8 cellular contexts compared by ENCODE assay signal in the genomic region with DNA sequence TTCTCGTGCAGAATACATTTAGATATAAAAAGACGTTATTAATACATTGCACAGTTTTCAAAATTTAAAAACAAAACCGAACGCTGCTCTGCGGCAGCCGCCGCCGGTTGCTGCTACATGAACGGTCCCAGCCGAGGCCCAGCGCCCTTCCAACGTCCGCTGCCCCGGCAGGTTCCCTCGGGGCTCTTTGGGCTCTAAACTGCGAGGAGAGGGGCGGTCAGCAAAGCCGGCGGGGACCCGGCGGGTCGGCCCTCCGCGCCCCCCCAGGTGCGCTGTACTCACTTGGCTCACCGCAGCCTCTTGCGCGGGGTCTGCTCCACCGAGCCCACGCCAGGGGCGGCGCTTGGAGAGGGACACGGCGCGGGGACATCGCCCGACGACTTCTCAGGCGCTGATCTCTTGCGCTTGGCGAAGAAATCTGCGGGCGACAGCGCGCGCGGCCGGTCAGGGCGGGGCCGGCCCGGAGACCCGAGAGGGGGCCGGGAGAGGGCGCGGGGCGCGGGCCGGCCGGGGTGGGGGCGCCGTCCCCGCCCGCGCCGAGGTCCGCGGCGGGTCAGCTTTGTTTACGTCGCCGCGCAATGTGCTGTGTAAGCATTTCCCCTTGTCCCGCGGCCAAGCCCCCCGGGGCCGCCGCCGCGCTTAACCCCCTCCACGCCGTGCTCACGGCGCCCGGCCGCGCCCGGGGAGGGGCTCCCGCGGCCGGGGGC. TPM values are rescaled to one million over a fixed set of nuclear protein-coding genes. Genes with fewer than 3 reads are reported as not detected.
DNase-seq lines count a peak whose midpoint lies in the region; ATAC-seq and TF ChIP-seq lines count a peak whose summit lies in the region.

No MANE protein-coding gene starts in this region.

- peak overlapping the region; percentile 81 for H3K4me3 Mint-ChIP-seq in neural crest cell
- H3K4me3 Mint-ChIP-seq in activated T-helper 2 cell treated with anti-CD3 and anti-CD28 coated beads, Interferon-gamma antibody, Interleukin-2, Interleukin-4, amounts not matched to agents 10 μg/mL and 5 μg/mL and 100 μg/mL, durations not matched to agents 14 hours and 24 hours and 36 hours (ENCODE audit: low read depth) = no peak overlapping the region

- no peaks in the 10 kb centered on the region for H3K27me3 ChIP-seq in PC-9 (ENCODE audit: insufficient read depth, low read depth)
- H3K27me3 ChIP-seq in esophagus squamous epithelium = peaks cover 0 to 32% (median 0%) of the 10 kb centered on the region in 4 donors

- H3K27me3 Mint-ChIP-seq in neural crest cell (ENCODE audit: low read depth) = peaks cover 22% of the 10 kb centered on the region
- H3K27me3 Mint-ChIP-seq in activated T-helper 2 cell treated with anti-CD3 and anti-CD28 coated beads, Interferon-gamma antibody, Interleukin-2, Interleukin-4, amounts not matched to agents 10 μg/mL and 5 μg/mL and 100 μg/mL, durations not matched to agents 14 hours and 24 hours and 36 hours (ENCODE audit: low read depth) = peaks cover 33% of the 10 kb centered on the region

- peak; percentile 39 for DNase-seq in AG20443 (ENCODE audit: low spot score)
- no peak for DNase-seq in PC-9
- no peak for DNase-seq in esophagus squamous epithelium (lab: John Stamatoyannopoulos, UW)
- no peak for DNase-seq in neural crest cell (ENCODE audit: low read depth, low spot score)
- DNase-seq in NCI-H226 = no peak
- no peak for DNase-seq in activated T-helper 2 cell treated with anti-CD3 and anti-CD28 coated beads, Interferon-gamma antibody, Interleukin-2, Interleukin-4, amounts not matched to agents 10 μg/mL and 5 μg/mL and 100 μg/mL, durations not matched to agents 14 hours and 24 hours and 36 hours (ENCODE audit: low spot score)
- DNase-seq in superior temporal gyrus (ENCODE audit: extremely low spot score) = no peak

- H3K4me3 ChIP-seq in PC-9 = peak overlapping the region; percentile 21; the same call in 1 of the 2 replicates
- H3K4me3 ChIP-seq in esophagus squamous epithelium = peak overlapping the region; percentile 60 to 91 (median 74)

- no peak for TF ChIP-seq CTCF in PC-9 (conservative IDR thresholded peaks at IDR 0.05)
- no peak for TF ChIP-seq CTCF in esophagus squamous epithelium (IDR thresholded peaks at IDR 0.05)
- TF ChIP-seq CTCF in neural crest cell (conservative IDR thresholded peaks at IDR 0.05) = no peak

- H3K9me3 ChIP-seq in PC-9 (ENCODE audit: insufficient read depth, low read depth) = no peaks in the 10 kb centered on the region
- no peaks in the 10 kb centered on the region for H3K9me3 ChIP-seq in esophagus squamous epithelium

- H4K20me1 ChIP-seq in PC-9 (ENCODE audit: insufficient read depth) = no peaks in the 10 kb centered on the region

- no peak overlapping the region for H2AFZ ChIP-seq in PC-9

- intact Hi-C loops in PC-9 (cut with micrococcal nuclease; ENCODE audit: unreplicated experiment) = loop anchor here (1.0 to 2.0 kb wide), 2 partner anchors 105 to 183 kb away; no protein-coding TSS in a partner anchor
- intact Hi-C loops in esophagus squamous epithelium (cut with DNase I) = no loop called here
- intact Hi-C loops in activated T-helper 2 cell treated with anti-CD3 and anti-CD28 coated beads, Interferon-gamma antibody, Interleukin-2, Interleukin-4, amounts not matched to agents 10 μg/mL and 5 μg/mL and 100 μg/mL, durations not matched to agents 14 hours and 24 hours and 36 hours (cut with micrococcal nuclease) = loop anchor here (2.0 kb wide), 1 partner anchor 19 kb away; a partner anchor contains a TSS

- no peak overlapping the region for H3K27ac Mint-ChIP-seq in neural crest cell (ENCODE audit: unreplicated experiment)
- no peak overlapping the region for H3K27ac Mint-ChIP-seq in activated T-helper 2 cell treated with anti-CD3 and anti-CD28 coated beads, Interferon-gamma antibody, Interleukin-2, Interleukin-4, amounts not matched to agents 10 μg/mL and 5 μg/mL and 100 μg/mL, durations not matched to agents 14 hours and 24 hours and 36 hours

- H3K27ac ChIP-seq in PC-9 = no peak overlapping the region
- H3K27ac ChIP-seq in esophagus squamous epithelium = peak overlapping the region; percentile 69 to 90 (median 81)

- no peaks in the 10 kb centered on the region for H3K36me3 Mint-ChIP-seq in neural crest cell (ENCODE audit: low read depth)
- no peaks in the 10 kb centered on the region for H3K36me3 Mint-ChIP-seq in activated T-helper 2 cell treated with anti-CD3 and anti-CD28 coated beads, Interferon-gamma antibody, Interleukin-2, Interleukin-4, amounts not matched to agents 10 μg/mL and 5 μg/mL and 100 μg/mL, durations not matched to agents 14 hours and 24 hours and 36 hours (ENCODE audit: low read depth)

- peak overlapping the region; percentile 54; the same call in 1 of the 2 replicates for H3K4me2 ChIP-seq in PC-9

- TSS peak; percentile 32 for BruUV-seq in PC-9 (replicated peaks; lab: Mats Ljungman, UMichigan)

- H3K9me2 ChIP-seq in PC-9 (ENCODE audit: insufficient read depth) = no peaks in the 10 kb centered on the region

- H3K4me1 ChIP-seq in PC-9 (replicated peaks; ENCODE audit: insufficient read depth) = no peaks in the 10 kb centered on the region
- peaks cover 14 to 62% (median 17%) of the 10 kb centered on the region in 3 donors for H3K4me1 ChIP-seq in esophagus squamous epithelium

- H3K9me3 Mint-ChIP-seq in neural crest cell = no peaks in the 10 kb centered on the region
- H3K9me3 Mint-ChIP-seq in activated T-helper 2 cell treated with anti-CD3 and anti-CD28 coated beads, Interferon-gamma antibody, Interleukin-2, Interleukin-4, amounts not matched to agents 10 μg/mL and 5 μg/mL and 100 μg/mL, durations not matched to agents 14 hours and 24 hours and 36 hours = no peaks in the 10 kb centered on the region

- H3F3A ChIP-seq in PC-9 (ENCODE audit: insufficient read depth, low read depth) = no peaks in the 10 kb centered on the region

- H3K36me3 ChIP-seq in PC-9 (ENCODE audit: low read depth) (no peaks in the 10 kb centered on the region), esophagus squamous epithelium (peaks cover 0 to 7% (median 0%) of the 10 kb centered on the region in 3 donors)

- no peak for ATAC-seq in GM18505 (IDR thresholded peaks at IDR 0.05; ENCODE audit: unreplicated experiment)

- 9 to 10% methylated on average over 15 to 17 of the region's 90 CpGs for WGBS in esophagus squamous epithelium, 2 donors

- peaks cover 34% of the 10 kb centered on the region for H3K4me1 Mint-ChIP-seq in neural crest cell
- H3K4me1 Mint-ChIP-seq in activated T-helper 2 cell treated with anti-CD3 and anti-CD28 coated beads, Interferon-gamma antibody, Interleukin-2, Interleukin-4, amounts not matched to agents 10 μg/mL and 5 μg/mL and 100 μg/mL, durations not matched to agents 14 hours and 24 hours and 36 hours (ENCODE audit: low read depth) = peaks cover 4% of the 10 kb centered on the region

- H3K79me2 ChIP-seq in PC-9 (ENCODE audit: low read depth) = no peaks in the 10 kb centered on the region

- CTCF ChIA-PET in PC-9 (lab: Charles Lee) = interaction anchor here (0.6 kb wide), 1 partner anchor 23 kb away, joined by 3 read pairs; no protein-coding TSS in a partner anchor

- TF ChIP-seq POLR2A in esophagus squamous epithelium (IDR thresholded peaks at IDR 0.05) (no peak), GM18505 (IDR thresholded peaks at IDR 0.05; ENCODE audit: borderline replicate concordance, extremely low read depth, insufficient read depth, insufficient read length) (no peak)

- POLR2A ChIA-PET in PC-9 (lab: Charles Lee; ENCODE audit: unreplicated experiment) = interaction anchor here (0.8 kb wide), 1 partner anchor 350 kb away, joined by 3 read pairs; no protein-coding TSS in a partner anchor

RNA-seq across cellular contexts. Expression of a gene that starts 1.7 kb away (rescaled TPM):
- 5.1 and 7.6 TPM in 2 replicates for total RNA-seq in PC-9 (2021)
- 10 to 100 TPM in 2 of 4 donors, 1 to 10 TPM in 2; 4.1 to 54.6 (median 20.8) TPM for total RNA-seq in esophagus squamous epithelium
- 78.3 and 80.0 TPM in 2 replicates for total RNA-seq in neural crest cell
- total RNA-seq in activated T-helper 2 cell treated with anti-CD3 and anti-CD28 coated beads, Interferon-gamma antibody, Interleukin-2, Interleukin-4, amounts not matched to agents 10 μg/mL and 5 μg/mL and 100 μg/mL, durations not matched to agents 14 hours and 24 hours and 36 hours = 1.7 TPM in 2 replicates

RNA-seq across cellular contexts. Expression of a gene that starts 45.4 kb away (rescaled TPM):
- 10.7 and 14.1 TPM in 2 replicates for total RNA-seq in PC-9 (2021)
- total RNA-seq in esophagus squamous epithelium = 10 to 100 TPM; 10.2 to 39.2 (median 22.5) TPM
- 1.1 and 1.6 TPM in 2 replicates for total RNA-seq in neural crest cell
- 34.5 and 34.7 TPM in 2 replicates for total RNA-seq in activated T-helper 2 cell treated with anti-CD3 and anti-CD28 coated beads, Interferon-gamma antibody, Interleukin-2, Interleukin-4, amounts not matched to agents 10 μg/mL and 5 μg/mL and 100 μg/mL, durations not matched to agents 14 hours and 24 hours and 36 hours
